Comparison of ENCODE assay signal across 1 cellular context in genomic region chr1:89786628-89787214, GRCh38.
TF ChIP-seq lines count a peak whose summit lies in the region.

No MANE protein-coding gene starts in this region.

TF ChIP-seq in K562, 482 proteins besides CTCF, POLR2A, EP300 and RAD21 (continued from another document and continues in another):
- peak; percentile 58 for TF ChIP-seq MGA (IDR thresholded peaks at IDR 0.05)
- TF ChIP-seq NONO (IDR thresholded peaks at IDR 0.05; ENCODE audit: low read depth in 2 of 2, low read length in 1 of 2), result no peak
- no peak for TF ChIP-seq ZNF707 (CRISPR knock-in tag; conservative IDR thresholded peaks at IDR 0.05)
- no peak for TF ChIP-seq ZNF318 (IDR thresholded peaks at IDR 0.05; ENCODE audit: borderline replicate concordance in 1 of 2, low read depth in 1 of 2)
- peak; percentile 60 to 77; a peak in 2 of 4 replicates for TF ChIP-seq TRIM24 (IDR thresholded peaks at IDR 0.05)
- peak in 1 of 2 experiments; percentile 54; a peak in 1 of 4 replicates for TF ChIP-seq RCOR1 (IDR thresholded peaks at IDR 0.05; ENCODE audit: borderline replicate concordance in 1 of 2, low read depth in 2 of 2, low read length in 2 of 2)
- peak; percentile 81; the same call in 1 of the 2 replicates for TF ChIP-seq POLR2AphosphoS5 (IDR thresholded peaks at IDR 0.05; ENCODE audit: control insufficient read depth, insufficient read depth, low read depth, low read length)
- TF ChIP-seq SRSF7 (optimal IDR thresholded peaks at IDR 0.05; ENCODE audit: low read depth, low read length), result no peak
- no peak for TF ChIP-seq ZNF347 (CRISPR knock-in tag; IDR thresholded peaks at IDR 0.05; ENCODE audit: low read depth)
- peak in 1 of 2 experiments; percentile 48; a peak in 1 of 4 replicates for TF ChIP-seq ZMIZ1 (IDR thresholded peaks at IDR 0.05; ENCODE audit: low read depth in 2 of 2, low read length in 2 of 2)
- no peak for TF ChIP-seq RBBP5 (IDR thresholded peaks at IDR 0.05; ENCODE audit: borderline replicate concordance, insufficient read depth, low read length, poor library complexity, severe bottlenecking)
- no peak for TF ChIP-seq ZNF197 (CRISPR knock-in tag; IDR thresholded peaks at IDR 0.05; ENCODE audit: low read depth)
- no peak for TF ChIP-seq ZNF507 (tag; conservative IDR thresholded peaks at IDR 0.05)
- TF ChIP-seq SAFB (IDR thresholded peaks at IDR 0.05; ENCODE audit: borderline replicate concordance, low read depth, low read length), result no peak
- TF ChIP-seq EP400 (IDR thresholded peaks at IDR 0.05), result peak; percentile 41; the same call in 1 of the 2 replicates
- TF ChIP-seq MTA2 (IDR thresholded peaks at IDR 0.05; ENCODE audit: low read depth), result peak; percentile 81
- peak; percentile 47; the same call in 1 of the 2 replicates for TF ChIP-seq TFAP4 (CRISPR knock-in tag; IDR thresholded peaks at IDR 0.05; ENCODE audit: borderline replicate concordance)
- TF ChIP-seq KLF16 (IDR thresholded peaks at IDR 0.05), result peak; percentile 41; the same call in 1 of the 2 replicates
- peak; percentile 78 for TF ChIP-seq DPF2 (IDR thresholded peaks at IDR 0.05)
- TF ChIP-seq HMGN3 (IDR thresholded peaks at IDR 0.05; ENCODE audit: borderline replicate concordance, extremely low read depth, insufficient read length, low read depth, low read length), result no peak
- peak; percentile 37; the same call in 1 of the 2 replicates for TF ChIP-seq SMARCE1 (IDR thresholded peaks at IDR 0.05)
- peak; percentile 72 for TF ChIP-seq MAX (CRISPR knock-in tag; IDR thresholded peaks at IDR 0.05)
- TF ChIP-seq FOXM1 (IDR thresholded peaks at IDR 0.05; ENCODE audit: low read depth), result peak; percentile 48; the same call in 1 of the 2 replicates
- no peak for TF ChIP-seq FOXM1 (CRISPR knock-in tag; IDR thresholded peaks at IDR 0.05; ENCODE audit: low read depth)
- peak; percentile 60 for TF ChIP-seq NFIC (IDR thresholded peaks at IDR 0.05)
- TF ChIP-seq HDAC3 (IDR thresholded peaks at IDR 0.05; ENCODE audit: borderline replicate concordance, partially characterized antibody), result peak; percentile 42
- peak; percentile 66; the same call in 1 of the 2 replicates for TF ChIP-seq STAT5A (IDR thresholded peaks at IDR 0.05; ENCODE audit: borderline replicate concordance, low read length)
- TF ChIP-seq SMC3 (conservative IDR thresholded peaks at IDR 0.05; ENCODE audit: insufficient read depth, low read depth, low read length), result no peak
- TF ChIP-seq ZBTB7A (IDR thresholded peaks at IDR 0.05; ENCODE audit: borderline replicate concordance, control insufficient read depth, low read depth, low read length), result no peak
- peak; percentile 92 for TF ChIP-seq TAL1 (IDR thresholded peaks at IDR 0.05)
- TF ChIP-seq RHOXF2B (CRISPR knock-in tag; conservative IDR thresholded peaks at IDR 0.05), result no peak
- 0 out of 2 replicates have a peak, but pooled peaks have one; percentile 26 for TF ChIP-seq HDAC2 (IDR thresholded peaks at IDR 0.05)
